Comparison of ENCODE assay signal across 8 cellular contexts in the genomic region with DNA sequence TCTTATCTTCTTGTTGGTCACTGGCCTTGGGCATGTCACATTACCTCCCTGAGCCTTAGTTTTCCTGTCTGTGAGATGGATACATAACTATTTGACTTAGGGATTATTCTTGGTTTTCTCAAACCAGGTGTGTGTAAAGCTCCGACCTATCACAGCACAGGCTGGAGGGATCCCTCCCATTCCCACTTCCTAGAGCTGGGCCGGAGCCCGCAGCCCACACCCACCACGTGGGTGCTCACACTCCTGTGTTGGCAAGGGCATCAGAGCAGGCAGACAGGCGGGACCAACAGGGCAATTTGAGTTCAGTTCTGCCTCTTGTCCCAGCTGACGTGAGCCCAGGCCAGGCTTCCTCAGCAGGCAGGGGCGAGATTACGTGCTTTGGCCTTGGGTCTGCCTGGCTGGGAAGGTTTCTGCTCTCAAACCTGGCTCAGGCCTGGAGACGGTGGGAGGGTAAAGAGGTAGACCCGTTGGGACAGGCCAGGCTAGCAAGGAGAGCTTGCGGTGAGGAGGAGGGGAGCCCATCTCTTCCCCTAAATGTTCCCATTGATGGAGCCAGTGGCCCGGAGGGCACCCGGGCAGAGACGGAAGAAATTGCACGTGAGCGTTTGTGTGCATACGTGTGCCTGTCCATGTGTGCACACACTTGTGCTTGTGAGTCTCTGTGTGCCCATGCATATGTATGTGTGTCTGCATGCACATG. TPM values are rescaled to one million over a fixed set of nuclear protein-coding genes. Genes with fewer than 3 reads are reported as not detected.
DNase-seq lines count a peak whose midpoint lies in the region; ATAC-seq and TF ChIP-seq lines count a peak whose summit lies in the region.

No MANE protein-coding gene starts in this region.

- TF ChIP-seq EP300 in suprapubic skin (IDR thresholded peaks at IDR 0.05): no peak

- peak overlapping the region; percentile 81 for H3K27ac Mint-ChIP-seq in activated CD4-positive, alpha-beta T cell treated with anti-CD3 and anti-CD28 coated beads, Interleukin-2, amount 10 ng/mL, durations not matched to agents 24 days and 14 days
- peak overlapping the region; percentile 89 to 92 (median 91) for H3K27ac Mint-ChIP-seq in immature natural killer cell

- no peaks in the 10 kb centered on the region for H3K27me3 ChIP-seq in suprapubic skin

- H3K36me3 ChIP-seq in suprapubic skin: no peaks in the 10 kb centered on the region

- H3K4me3 ChIP-seq in suprapubic skin: peak overlapping the region; percentile 48

- peak overlapping the region; percentile 65 for H3K27ac ChIP-seq in suprapubic skin

- no peaks in the 10 kb centered on the region for H3K9me3 ChIP-seq in suprapubic skin

- 52% methylated on average over 14 of the region's 17 CpGs for WGBS in suprapubic skin

- no peak for TF ChIP-seq CTCF in suprapubic skin (IDR thresholded peaks at IDR 0.05)

- no peak for TF ChIP-seq POLR2A in suprapubic skin (IDR thresholded peaks at IDR 0.05)

- intact Hi-C loops in activated CD4-positive, alpha-beta T cell treated with anti-CD3 and anti-CD28 coated beads, Interleukin-2, amount 10 ng/mL, durations not matched to agents 24 days and 14 days (cut with micrococcal nuclease): no loop called here

- no peak for DNase-seq in activated CD4-positive, alpha-beta T cell treated with anti-CD3 and anti-CD28 coated beads, Interleukin-2, amount 10 ng/mL, durations not matched to agents 24 days and 14 days
- DNase-seq in activated CD4-positive, alpha-beta T cell treated with anti-CD3 and anti-CD28 coated beads for 1 hour: no peak
- DNase-seq in SW480 (ENCODE audit: low spot score) (peak; percentile 42), immature natural killer cell (no peak), suprapubic skin (ENCODE audit: low spot score in 2 of 2) (no peak), HCEC 1CT (no peak)

- peaks cover 67% of the 10 kb centered on the region for H3K4me1 ChIP-seq in suprapubic skin

- H3K4me1 Mint-ChIP-seq in activated CD4-positive, alpha-beta T cell treated with anti-CD3 and anti-CD28 coated beads, Interleukin-2, amount 10 ng/mL, durations not matched to agents 24 days and 14 days: peaks cover 35% of the 10 kb centered on the region
- peaks cover 42 to 49% of the 10 kb centered on the region in 2 donors for H3K4me1 Mint-ChIP-seq in immature natural killer cell

- peaks cover 4% of the 10 kb centered on the region for H3K27me3 Mint-ChIP-seq in activated CD4-positive, alpha-beta T cell treated with anti-CD3 and anti-CD28 coated beads, Interleukin-2, amount 10 ng/mL, durations not matched to agents 24 days and 14 days
- peaks cover 1 to 6% (median 3%) of the 10 kb centered on the region in 3 donors for H3K27me3 Mint-ChIP-seq in immature natural killer cell (ENCODE audit: low read depth in 3 of 3)

- no peaks in the 10 kb centered on the region for H3K9me3 Mint-ChIP-seq in activated CD4-positive, alpha-beta T cell treated with anti-CD3 and anti-CD28 coated beads, Interleukin-2, amount 10 ng/mL, durations not matched to agents 24 days and 14 days
- H3K9me3 Mint-ChIP-seq in immature natural killer cell: no peaks in the 10 kb centered on the region

- H3K4me3 Mint-ChIP-seq in activated CD4-positive, alpha-beta T cell treated with anti-CD3 and anti-CD28 coated beads, Interleukin-2, amount 10 ng/mL, durations not matched to agents 24 days and 14 days: peak overlapping the region; percentile 95
- H3K4me3 Mint-ChIP-seq in immature natural killer cell: peak overlapping the region; percentile 92 to 97 (median 96)

- no peaks in the 10 kb centered on the region for H3K36me3 Mint-ChIP-seq in activated CD4-positive, alpha-beta T cell treated with anti-CD3 and anti-CD28 coated beads, Interleukin-2, amount 10 ng/mL, durations not matched to agents 24 days and 14 days (ENCODE audit: low read depth)
- no peaks in the 10 kb centered on the region for H3K36me3 Mint-ChIP-seq in immature natural killer cell

- ATAC-seq in GM18517 (IDR thresholded peaks at IDR 0.05; ENCODE audit: unreplicated experiment) (no peak), HG03139 (IDR thresholded peaks at IDR 0.05; ENCODE audit: unreplicated experiment) (no peak)

RNA-seq across cellular contexts. Expression of a gene that starts 0.7 kb away (rescaled TPM):
- 16.0 and 20.9 TPM in 2 replicates for total RNA-seq in activated CD4-positive, alpha-beta T cell treated with anti-CD3 and anti-CD28 coated beads, Interleukin-2, amount 10 ng/mL, durations not matched to agents 24 days and 14 days
- 10 to 100 TPM in 1 of 3 donors, 1 to 10 TPM in 2; 3.4 to 18.1 (median 4.2) TPM for polyA plus RNA-seq in immature natural killer cell
- 10 to 100 TPM in 2 of 4 donors, 1 to 10 TPM in 2; 6.3 to 15.1 (median 9.9) TPM for total RNA-seq in suprapubic skin

RNA-seq across cellular contexts. Expression of a gene that starts 39.7 kb away (rescaled TPM):
- 0.28 and 0.63 TPM in 2 replicates for total RNA-seq in activated CD4-positive, alpha-beta T cell treated with anti-CD3 and anti-CD28 coated beads, Interleukin-2, amount 10 ng/mL, durations not matched to agents 24 days and 14 days
- 1 to 10 TPM in 1 of 3 donors, under 1 TPM in 2; 0.27 to 4.1 (median 0.43) TPM for polyA plus RNA-seq in immature natural killer cell
- 10 to 100 TPM; 11.2 to 16.9 (median 13.3) TPM for total RNA-seq in suprapubic skin
